8 cellular contexts compared by ENCODE assay signal in the genomic region with DNA sequence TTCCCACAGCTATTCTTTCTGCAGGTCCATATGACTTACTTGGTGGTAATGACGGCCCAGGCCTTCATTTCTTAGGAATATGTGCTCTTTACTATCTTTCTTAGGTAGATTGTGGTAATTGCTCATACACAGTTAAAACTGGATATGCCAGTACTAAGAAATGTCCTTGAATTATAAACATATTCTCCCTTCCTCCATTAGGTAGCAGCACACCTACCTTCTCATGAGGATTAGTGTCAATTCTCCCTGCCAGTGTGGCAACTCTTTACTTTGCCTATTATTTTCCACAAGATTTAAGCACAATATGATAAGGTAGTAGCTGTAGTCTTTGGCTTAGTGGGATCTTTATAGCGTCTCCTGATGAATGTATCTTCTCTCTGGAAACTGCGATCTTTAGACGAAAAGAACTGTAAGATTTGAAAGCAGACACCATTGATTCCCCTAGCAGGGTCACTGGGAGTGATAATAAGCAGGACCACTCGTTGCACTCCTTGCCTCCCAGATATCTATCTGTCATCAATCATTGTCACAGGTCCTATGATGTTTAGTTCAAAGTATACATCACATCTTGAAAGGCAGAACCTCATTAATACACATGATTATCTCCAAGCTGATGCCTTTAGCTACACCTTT.
A peak's percentile ranks its signal among the peaks of the same experiment; 100 is the strongest.
DNase-seq lines count a peak whose midpoint lies in the region; ATAC-seq and TF ChIP-seq lines count a peak whose summit lies in the region.

No MANE protein-coding gene starts in this region.

- H3K4me1 Mint-ChIP-seq in activated CD8-positive, alpha-beta T cell treated with anti-CD3 and anti-CD28 coated beads for 36 hours (ENCODE audit: low read depth), result no peaks in the 10 kb centered on the region

- DNase-seq in SKM-1 treated with dmso at 0.1 percent for 144 hours (lab: John Stamatoyannopoulos, UW; ENCODE audit: unreplicated experiment) (peak; percentile 16), SKM-1 (lab: John Stamatoyannopoulos, UW; ENCODE audit: unreplicated experiment) (no peak), NCI-H2029 treated with DMSO at 0.1 percent for 48 hours (lab: John Stamatoyannopoulos, UW) (peak; percentile 30), fibroblast of the aortic adventitia (ENCODE audit: low read depth) (peak; percentile 51), activated gamma-delta T cell treated with Interleukin-2 at 50 U/mL for 16 hours (no peak), DMS153 treated with DMSO at 0.1 percent for 48 hours (lab: John Stamatoyannopoulos, UW; ENCODE audit: unreplicated experiment) (no peak)
- DNase-seq in activated CD8-positive, alpha-beta T cell treated with anti-CD3 and anti-CD28 coated beads for 36 hours, result no peak

- H3K27ac Mint-ChIP-seq in activated CD8-positive, alpha-beta T cell treated with anti-CD3 and anti-CD28 coated beads for 36 hours, result no peak overlapping the region

- TF ChIP-seq CTCF in fibroblast of the aortic adventitia (IDR thresholded peaks at IDR 0.05; ENCODE audit: insufficient read depth, low read length), result peak; percentile 65
- TF ChIP-seq CTCF in activated CD8-positive, alpha-beta T cell treated with anti-CD3 and anti-CD28 coated beads for 36 hours (IDR thresholded peaks at IDR 0.05), result no peak

- intact Hi-C loops in activated CD8-positive, alpha-beta T cell treated with anti-CD3 and anti-CD28 coated beads for 36 hours (cut with micrococcal nuclease), result no loop called here

- CTCF ChIA-PET in activated CD8-positive, alpha-beta T cell treated with anti-CD3 and anti-CD28 coated beads for 36 hours (lab: Charles Lee), result interaction anchor here (1.5 to 1.6 kb wide), 2 partner anchors 9 to 10 kb away, joined by 4 to 5 read pairs; no protein-coding TSS in a partner anchor

- no peaks in the 10 kb centered on the region for H3K9me3 Mint-ChIP-seq in activated CD8-positive, alpha-beta T cell treated with anti-CD3 and anti-CD28 coated beads for 36 hours

- H3K4me3 ChIP-seq in fibroblast of the aortic adventitia (ENCODE audit: low read depth, low read length), result no peak overlapping the region

- no peaks in the 10 kb centered on the region for H3K27me3 Mint-ChIP-seq in activated CD8-positive, alpha-beta T cell treated with anti-CD3 and anti-CD28 coated beads for 36 hours

- POLR2A ChIA-PET in activated CD8-positive, alpha-beta T cell treated with anti-CD3 and anti-CD28 coated beads for 36 hours (lab: Charles Lee), result no interaction called here

- ATAC-seq in HG02759 (IDR thresholded peaks at IDR 0.05; ENCODE audit: unreplicated experiment), result peak; percentile 93
- no peak for ATAC-seq in activated CD8-positive, alpha-beta T cell treated with anti-CD3 and anti-CD28 coated beads for 36 hours

- H3K4me3 Mint-ChIP-seq in activated CD8-positive, alpha-beta T cell treated with anti-CD3 and anti-CD28 coated beads for 36 hours, result no peak overlapping the region

- no peaks in the 10 kb centered on the region for H3K36me3 Mint-ChIP-seq in activated CD8-positive, alpha-beta T cell treated with anti-CD3 and anti-CD28 coated beads for 36 hours (ENCODE audit: low read depth)

Comparison
In these comparisons a context has a peak if more than half of its experiments do, and no peak if none do; other contexts are left out.
1. DNase-seq: peak in SKM-1 treated with dmso at 0.1 percent for 144 hours (single experiment), NCI-H2029 treated with DMSO at 0.1 percent for 48 hours (single experiment) and fibroblast of the aortic adventitia (single experiment); none in SKM-1 (single experiment), activated gamma-delta T cell treated with Interleukin-2 at 50 U/mL for 16 hours (single experiment), DMS153 treated with DMSO at 0.1 percent for 48 hours (single experiment) and activated CD8-positive, alpha-beta T cell treated with anti-CD3 and anti-CD28 coated beads for 36 hours (single experiment).